10 cellular contexts compared by ENCODE assay signal in the genomic region with DNA sequence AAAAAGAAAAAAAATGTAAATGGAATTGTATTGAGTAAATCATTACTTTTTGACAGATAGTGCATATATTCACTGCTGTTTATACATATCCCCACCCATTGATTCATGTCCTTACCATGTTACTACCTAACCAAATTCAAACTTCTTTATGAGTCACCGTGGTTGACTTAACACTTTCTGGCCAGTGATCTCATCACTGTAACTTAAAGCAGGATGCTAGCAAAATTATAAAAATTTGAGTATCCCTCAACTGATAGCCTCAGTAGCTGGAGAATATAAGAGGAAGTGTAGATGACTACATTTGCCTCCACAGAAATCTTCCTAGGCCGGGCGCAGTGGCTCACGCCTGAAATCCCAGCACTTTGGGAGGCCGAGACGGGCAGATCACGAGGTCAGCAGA. TPM values are rescaled to one million over a fixed set of nuclear protein-coding genes. Genes with fewer than 3 reads are reported as not detected.
DNase-seq lines count a peak whose midpoint lies in the region; TF ChIP-seq lines count a peak whose summit lies in the region.
"Had no signal": no experiment of that assay in that cellular context is flagged by ENCODE, and none has a peak within 500 bp of the region (broad histone marks: within the 10 kb centered on the region; RNA-seq: fewer than 3 reads in every experiment).

No MANE protein-coding gene starts in this region.

- no peak overlapping the region for H3K4me3 ChIP-seq in fibroblast of pulmonary artery (replicated peaks; ENCODE audit: low read depth, low read length)
- H3K4me3 ChIP-seq in ascending aorta = no peak overlapping the region
- H3K4me3 ChIP-seq: thoracic aorta had no signal

- POLR2A ChIA-PET in RWPE1 (lab: Yijun Ruan, JAX; ENCODE audit: low non-redundant PET) = no interaction called here

- H3K27ac Mint-ChIP-seq in HFFc6 = peak overlapping the region; percentile 91

- DNase-seq in GM04504 (ENCODE audit: low read depth) (peak; percentile 25), HFFc6 (peak; percentile 83), RWPE1 (ENCODE audit: low spot score) (peak; percentile 65), fibroblast of pulmonary artery (ENCODE audit: low read depth) (peak; percentile 32), ascending aorta (ENCODE audit: low spot score in 2 of 2) (no peak), DMS53 treated with DMSO at 0.1 percent for 48 hours (lab: John Stamatoyannopoulos, UW; ENCODE audit: unreplicated experiment) (no peak)
- DNase-seq in stimulated activated CD4-positive, alpha-beta T cell treated with anti-CD3 and anti-CD28 coated beads, Interleukin-15, amount 100 ng/mL, for 24 hours = no peak
- no peak for DNase-seq in activated CD4-positive, alpha-beta T cell treated with anti-CD3 and anti-CD28 coated beads, Interleukin-2, amount 50 U/mL, for 1 hour
- DNase-seq: hippocampal formation had no signal

- intact Hi-C loops in ascending aorta (cut with DNase I) = no loop called here

- H3K36me3 Mint-ChIP-seq in HFFc6 (ENCODE audit: low read depth) = peaks cover 17% of the 10 kb centered on the region; the same call in 1 of the 2 replicates

- H3K4me1 Mint-ChIP-seq in HFFc6 (ENCODE audit: low read depth) = peaks cover 41% of the 10 kb centered on the region

- no peaks in the 10 kb centered on the region for H3K27me3 ChIP-seq in ascending aorta

- no peaks in the 10 kb centered on the region for H3K9me3 ChIP-seq in ascending aorta
- H3K9me3 ChIP-seq: thoracic aorta had no signal

- peak overlapping the region; percentile 71 for H3K27ac ChIP-seq in RWPE1
- H3K27ac ChIP-seq in ascending aorta = no peak overlapping the region
- H3K27ac ChIP-seq: thoracic aorta had no signal

- H3K27me3 Mint-ChIP-seq in HFFc6 (ENCODE audit: insufficient read depth) = no peaks in the 10 kb centered on the region

- H3K9me3 Mint-ChIP-seq in HFFc6 = no peaks in the 10 kb centered on the region

- no peak for TF ChIP-seq CTCF in HFFc6 (IDR thresholded peaks at IDR 0.05)
- no peak for TF ChIP-seq CTCF in RWPE1 (conservative IDR thresholded peaks at IDR 0.05; ENCODE audit: low read depth)
- TF ChIP-seq CTCF in fibroblast of pulmonary artery (IDR thresholded peaks at IDR 0.05; ENCODE audit: low read length, missing control alignments) = no peak
- TF ChIP-seq CTCF in ascending aorta (IDR thresholded peaks at IDR 0.05) = no peak

- peak overlapping the region; percentile 41 for H3K4me3 Mint-ChIP-seq in HFFc6

- H3K4me1 ChIP-seq in ascending aorta = no peaks in the 10 kb centered on the region

- CTCF ChIA-PET in RWPE1 (lab: Yijun Ruan, JAX) = interaction anchor here (0.5 to 0.7 kb wide), 4 partner anchors 78 to 429 kb away, joined by 3 to 5 read pairs (median 4); no protein-coding TSS in a partner anchor

- peaks cover 40 to 62% of the 10 kb centered on the region in 2 donors for H3K36me3 ChIP-seq in ascending aorta

RNA-seq across cellular contexts. Expression of a gene that starts 13.4 kb away (rescaled TPM):
- 10 to 100 TPM; 36.9 to 57.5 (median 49.3) TPM for total RNA-seq in HFFc6 (2021; fragmentation: NEBNext Ultra II Directional; extraction: Animal tissue kit (Norgen Biotek cat#: 25700))
- total RNA-seq in ascending aorta = 46.7 TPM

RNA-seq across cellular contexts. Expression of a gene that starts 13.9 kb away (rescaled TPM):
- 1 to 10 TPM; 6.1 to 7.4 (median 6.8) TPM for total RNA-seq in HFFc6 (2021; fragmentation: NEBNext Ultra II Directional; extraction: Animal tissue kit (Norgen Biotek cat#: 25700))
- total RNA-seq in ascending aorta = 11.8 TPM

RNA-seq across cellular contexts. Expression of a gene that starts 25.6 kb away (rescaled TPM):
- total RNA-seq in HFFc6 (2021; fragmentation: NEBNext Ultra II Directional; extraction: Animal tissue kit (Norgen Biotek cat#: 25700)) = 1 to 10 TPM in 2 of 6 experiments, under 1 TPM in 4; 0.61 to 1.3 (median 0.83) TPM
- total RNA-seq in ascending aorta = 1.9 TPM

Comparison
In these comparisons a context has a peak if more than half of its experiments do, and no peak if none do; other contexts are left out.
1. DNase-seq: peak in GM04504 (single experiment), HFFc6 (single experiment), RWPE1 (single experiment) and fibroblast of pulmonary artery (single experiment); none in ascending aorta (0 of 2), stimulated activated CD4-positive, alpha-beta T cell treated with anti-CD3 and anti-CD28 coated beads, Interleukin-15, amount 100 ng/mL, for 24 hours (single experiment), activated CD4-positive, alpha-beta T cell treated with anti-CD3 and anti-CD28 coated beads, Interleukin-2, amount 50 U/mL, for 1 hour (single experiment) and DMS53 treated with DMSO at 0.1 percent for 48 hours (single experiment).